In the genomic region with DNA sequence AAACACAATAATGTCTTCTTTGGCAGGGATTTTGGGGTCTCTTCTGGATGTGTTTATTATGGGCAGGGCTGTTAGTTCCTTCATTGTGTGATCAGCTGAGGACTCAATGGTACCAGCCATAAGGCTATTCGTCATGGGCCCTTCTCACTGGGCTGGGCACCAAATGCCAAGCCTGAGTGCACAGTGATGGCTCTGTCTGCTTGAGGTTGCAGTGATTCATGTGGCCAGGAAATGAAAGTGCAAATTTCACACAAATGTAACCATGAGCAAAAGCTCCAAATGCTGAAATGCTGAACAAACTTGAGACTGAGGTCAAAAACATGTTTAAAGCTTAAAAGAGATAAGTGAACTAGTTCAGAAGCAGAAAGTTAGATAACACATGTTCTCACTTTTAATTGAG, we compare ENCODE assay signal across 11 cellular contexts.
DNase-seq lines count a peak whose midpoint lies in the region; ATAC-seq lines count a peak whose summit lies in the region.
"Had no signal": no experiment of that assay in that cellular context is flagged by ENCODE, and none has a peak within 500 bp of the region (broad histone marks: within the 10 kb centered on the region; RNA-seq: fewer than 3 reads in every experiment).

No MANE protein-coding gene starts in this region.

- DNase-seq in HT1080 (ENCODE audit: low read depth) (peak; percentile 75), renal cortical epithelial cell (ENCODE audit: low read depth) (peak; percentile 89), NCI-H2227 (lab: John Stamatoyannopoulos, UW; ENCODE audit: unreplicated experiment) (no peak), NCI-H128 (lab: John Stamatoyannopoulos, UW; ENCODE audit: unreplicated experiment) (no peak), hypothalamus (lab: John Stamatoyannopoulos, UW) (no peak)
- DNase-seq: activated CD4-positive, alpha-beta T cell treated with anti-CD3 and anti-CD28 coated beads for 48 hours; gastrocnemius medialis; naive thymus-derived CD4-positive, alpha-beta T cell had no signal

- ATAC-seq in GM19025 (IDR thresholded peaks at IDR 0.05; ENCODE audit: low read depth, unreplicated experiment) (peak; percentile 70), HG02642 (IDR thresholded peaks at IDR 0.05; ENCODE audit: poor library complexity, unreplicated experiment) (peak; percentile 63), HG02571 (IDR thresholded peaks at IDR 0.05; ENCODE audit: unreplicated experiment) (no peak)
- ATAC-seq: gastrocnemius medialis; naive thymus-derived CD4-positive, alpha-beta T cell had no signal

Comparison
In these comparisons a context has a peak if more than half of its experiments do, and no peak if none do; other contexts are left out.
1. DNase-seq: peak in HT1080 (single experiment) and renal cortical epithelial cell (single experiment); none in NCI-H2227 (single experiment), NCI-H128 (single experiment) and hypothalamus (0 of 51).